1 cellular context compared by ENCODE assay signal in genomic region chr4:102363033-102363432, GRCh38.
TF ChIP-seq lines count a peak whose summit lies in the region.

No MANE protein-coding gene starts in this region.

TF ChIP-seq in H1, 55 proteins besides CTCF, POLR2A, EP300 and RAD21:
- TF ChIP-seq CTBP2 (IDR thresholded peaks at IDR 0.05; ENCODE audit: borderline replicate concordance, insufficient read depth, insufficient read length, low read length): no peak
- no peak for TF ChIP-seq ZNF274 (IDR thresholded peaks at IDR 0.05; ENCODE audit: borderline replicate concordance, extremely low read depth, low read length)
- no peak for TF ChIP-seq SIRT6 (IDR thresholded peaks at IDR 0.05; ENCODE audit: low read length)
TF ChIP-seq in H1: peak in this region for 0.
